ENCODE assay signal across 12 cellular contexts in the genomic region with DNA sequence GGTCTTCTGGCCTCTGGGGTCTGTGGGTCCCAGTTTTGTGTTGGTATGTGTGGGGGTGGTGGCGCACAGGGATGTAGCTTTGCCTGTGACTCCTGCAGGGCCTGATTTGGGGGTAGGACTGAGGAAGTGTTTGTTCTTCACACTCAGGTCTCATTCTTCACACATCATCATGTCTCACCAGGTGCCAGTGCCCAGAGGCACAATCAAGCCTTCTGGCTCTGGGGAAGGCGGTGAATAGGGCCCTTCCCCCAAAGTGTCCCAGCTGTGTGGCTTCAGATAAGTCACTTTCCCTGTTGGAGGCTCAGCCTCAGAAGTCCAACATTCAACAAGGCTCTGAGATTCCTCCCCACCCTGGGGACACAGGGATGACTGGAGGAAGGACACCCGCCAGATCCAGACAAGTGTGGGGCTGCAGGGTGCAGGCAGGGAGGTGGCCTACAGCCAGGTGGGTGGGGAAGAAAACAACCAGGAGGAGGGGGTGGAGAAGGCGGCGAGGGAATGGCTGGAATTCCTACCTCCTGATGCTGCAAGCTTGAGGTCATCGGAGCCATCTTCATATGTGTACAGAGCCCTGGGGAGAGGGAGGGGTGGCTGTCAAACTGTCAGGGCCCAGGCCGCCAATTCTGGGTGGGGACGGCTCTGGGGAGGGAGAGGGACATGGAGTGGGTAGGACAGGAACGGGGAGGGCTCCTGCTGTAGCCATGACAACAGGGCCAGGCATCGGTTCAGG. TPM values are rescaled to one million over a fixed set of nuclear protein-coding genes. Genes with fewer than 3 reads are reported as not detected.
DNase-seq lines count a peak whose midpoint lies in the region; ATAC-seq and TF ChIP-seq lines count a peak whose summit lies in the region.
"Had no signal": no experiment of that assay in that cellular context is flagged by ENCODE, and none has a peak within 500 bp of the region (broad histone marks: within the 10 kb centered on the region; RNA-seq: fewer than 3 reads in every experiment).

No MANE protein-coding gene starts in this region.

- H3K27me3 Mint-ChIP-seq in naive thymus-derived CD8-positive, alpha-beta T cell, result no peaks in the 10 kb centered on the region
- H3K27me3 Mint-ChIP-seq in Calu3 (ENCODE audit: unreplicated experiment), result no peaks in the 10 kb centered on the region

- no peak overlapping the region for H3K9ac ChIP-seq in PC-3 (ENCODE audit: low read length)

- TF ChIP-seq CTCF in PC-3 (conservative IDR thresholded peaks at IDR 0.05; ENCODE audit: low read depth, low read length), result no peak
- TF ChIP-seq CTCF in epithelial cell of esophagus (IDR thresholded peaks at IDR 0.05; ENCODE audit: insufficient read depth, low read depth, low read length, missing control alignments), result no peak
- no peak for TF ChIP-seq CTCF in Calu3 (IDR thresholded peaks at IDR 0.05; ENCODE audit: unreplicated experiment)

- peak overlapping the region in 1 of 10 donors; percentile 56 for H3K4me3 Mint-ChIP-seq in naive thymus-derived CD8-positive, alpha-beta T cell
- no peak overlapping the region for H3K4me3 Mint-ChIP-seq in Calu3 (ENCODE audit: low read depth, unreplicated experiment)
- H3K4me3 Mint-ChIP-seq: CD4-positive, CD25-positive, alpha-beta regulatory T cell had no signal

- ATAC-seq in PC-3 (no peak), GM21576 (IDR thresholded peaks at IDR 0.05; ENCODE audit: unreplicated experiment) (no peak), GM19463 (IDR thresholded peaks at IDR 0.05; ENCODE audit: unreplicated experiment) (no peak)
- ATAC-seq in naive thymus-derived CD8-positive, alpha-beta T cell, result no peak

- no peaks in the 10 kb centered on the region for H3K9me2 ChIP-seq in PC-3 (replicated peaks; ENCODE audit: low read length)

- CTCF ChIA-PET in PC-3 (lab: Charles Lee) (interaction anchor here (0.6 kb wide), 1 partner anchor 159 kb away, joined by 5 read pairs; no protein-coding TSS in a partner anchor), Calu3 (lab: Charles Lee) (interaction anchor here (1.1 to 1.2 kb wide), 2 partner anchors 11 to 13 kb away, joined by 4 read pairs; no protein-coding TSS in a partner anchor)

- no peaks in the 10 kb centered on the region for H3K27me3 ChIP-seq in PC-3 (ENCODE audit: low read length)

- POLR2A ChIA-PET in PC-3 (lab: Charles Lee; ENCODE audit: unreplicated experiment), result no interaction called here
- POLR2A ChIA-PET in naive thymus-derived CD8-positive, alpha-beta T cell (lab: Charles Lee), result interaction anchor here (1.0 kb wide), 1 partner anchor 14 kb away, joined by 3 read pairs; no protein-coding TSS in a partner anchor

- no peaks in the 10 kb centered on the region for H3K9me3 ChIP-seq in PC-3 (ENCODE audit: low read length)
- H3K9me3 ChIP-seq: colonic mucosa had no signal

- peaks cover 16 to 37% (median 29%) of the 10 kb centered on the region in 4 donors for H3K4me1 Mint-ChIP-seq in naive thymus-derived CD8-positive, alpha-beta T cell
- H3K4me1 Mint-ChIP-seq in Calu3 (ENCODE audit: low read depth, unreplicated experiment), result peaks cover 26% of the 10 kb centered on the region

- H3K36me3 Mint-ChIP-seq in naive thymus-derived CD8-positive, alpha-beta T cell, result peaks cover 4 to 37% (median 24%) of the 10 kb centered on the region in 3 donors
- H3K36me3 Mint-ChIP-seq in Calu3 (ENCODE audit: insufficient read depth, unreplicated experiment), result peaks cover 88% of the 10 kb centered on the region
- H3K36me3 Mint-ChIP-seq: CD4-positive, CD25-positive, alpha-beta regulatory T cell had no signal

- peaks cover 21% of the 10 kb centered on the region for H3K4me1 ChIP-seq in PC-3 (ENCODE audit: insufficient read depth, low read length)

- H3K4me3 ChIP-seq in PC-3 (ENCODE audit: low read length) (no peak overlapping the region), epithelial cell of esophagus (ENCODE audit: low read length) (no peak overlapping the region)
- H3K4me3 ChIP-seq: colonic mucosa had no signal

- intact Hi-C loops in PC-3 (cut with micrococcal nuclease) (no loop called here), Calu3 (cut with micrococcal nuclease; ENCODE audit: unreplicated experiment) (no loop called here)

- DNase-seq in AG20443 (ENCODE audit: low spot score) (peak; percentile 75), PC-3 (peak; percentile 30), epithelial cell of esophagus (ENCODE audit: low read depth) (peak; percentile 82), Calu3 (no peak), SW480 (ENCODE audit: low spot score) (no peak)
- DNase-seq in naive thymus-derived CD8-positive, alpha-beta T cell, result no peak
- DNase-seq: CD4-positive, CD25-positive, alpha-beta regulatory T cell; colonic mucosa; NCI-H1930; OCI-M1 had no signal

- peaks cover 0 to 3% (median 0%) of the 10 kb centered on the region in 9 donors for H3K9me3 Mint-ChIP-seq in naive thymus-derived CD8-positive, alpha-beta T cell
- no peaks in the 10 kb centered on the region for H3K9me3 Mint-ChIP-seq in Calu3 (ENCODE audit: low read depth, unreplicated experiment)

- H3K36me3 ChIP-seq in PC-3 (ENCODE audit: low read depth, low read length), result peaks cover 21% of the 10 kb centered on the region
- H3K36me3 ChIP-seq: colonic mucosa had no signal

- peaks cover 34% of the 10 kb centered on the region for H3K79me2 ChIP-seq in PC-3 (ENCODE audit: low read length)

- H3K27ac ChIP-seq in PC-3 (ENCODE audit: low read length), result no peak overlapping the region
- H3K27ac ChIP-seq: colonic mucosa had no signal

- H4K20me1 ChIP-seq in PC-3 (ENCODE audit: low read length), result peaks cover 36% of the 10 kb centered on the region; the same call in 1 of the 2 replicates

- no peak overlapping the region for H3K4me2 ChIP-seq in PC-3 (ENCODE audit: low read length)

- H2AFZ ChIP-seq in PC-3 (ENCODE audit: low read length), result no peak overlapping the region

- H3F3A ChIP-seq in PC-3 (ENCODE audit: low read length, unreplicated experiment), result no peaks in the 10 kb centered on the region

- BruUV-seq in PC-3 (replicated peaks; lab: Mats Ljungman, UMichigan), result no TSS peak
- no TSS peak for BruUV-seq in Calu3 (replicated peaks; lab: Mats Ljungman, UMichigan)

- peak overlapping the region in 8 of 10 donors; percentile 1 to 89 (median 39) for H3K27ac Mint-ChIP-seq in naive thymus-derived CD8-positive, alpha-beta T cell
- H3K27ac Mint-ChIP-seq in Calu3 (ENCODE audit: unreplicated experiment), result no peak overlapping the region
- H3K27ac Mint-ChIP-seq: CD4-positive, CD25-positive, alpha-beta regulatory T cell had no signal

RNA-seq across cellular contexts. Expression of a gene that starts 4.9 kb away (rescaled TPM):
- total RNA-seq in PC-3 (2014; rRNA removed), result 127 and 207 TPM in 2 replicates
- 10 to 100 TPM; 57.0 to 62.9 TPM for total RNA-seq in naive thymus-derived CD8-positive, alpha-beta T cell
- 10 to 100 TPM; 20.5 to 25.3 (median 21.8) TPM for polyA plus RNA-seq in naive thymus-derived CD8-positive, alpha-beta T cell
- 207 and 218 TPM in 2 replicates for total RNA-seq in Calu3 (2022)

RNA-seq across cellular contexts. Expression of a gene that starts 21.9 kb away (rescaled TPM):
- total RNA-seq in PC-3 (2014; rRNA removed) (40.6 and 47.2 TPM in 2 replicates), Calu3 (2022) (25.2 and 27.6 TPM in 2 replicates)
- total RNA-seq in naive thymus-derived CD8-positive, alpha-beta T cell, result 1 to 10 TPM; 7.6 to 7.7 TPM
- polyA plus RNA-seq in naive thymus-derived CD8-positive, alpha-beta T cell, result 10 to 100 TPM; 14.6 to 21.6 (median 20.6) TPM

RNA-seq across cellular contexts. Expression of a gene that starts 28.9 kb away (rescaled TPM):
- total RNA-seq in PC-3 (2014; rRNA removed) (159 and 195 TPM in 2 replicates), Calu3 (2022) (400 and 420 TPM in 2 replicates)
- 10 to 100 TPM; 16.7 to 19.1 TPM for total RNA-seq in naive thymus-derived CD8-positive, alpha-beta T cell
- 1 to 10 TPM; 4.3 to 5.8 (median 5.3) TPM for polyA plus RNA-seq in naive thymus-derived CD8-positive, alpha-beta T cell

RNA-seq across cellular contexts. Expression of a gene that starts 41.1 kb away (rescaled TPM):
- total RNA-seq in PC-3 (2014; rRNA removed), result 6.2 and 11.7 TPM in 2 replicates
- total RNA-seq in naive thymus-derived CD8-positive, alpha-beta T cell, result 1 to 10 TPM; 3.7 to 3.8 TPM
- under 1 TPM in 1 of 3 donors, not detected in 2; 0.22 TPM for polyA plus RNA-seq in naive thymus-derived CD8-positive, alpha-beta T cell
- total RNA-seq in Calu3 (2022), result 14.5 and 15.7 TPM in 2 replicates

RNA-seq across cellular contexts. Expression of a gene that starts 42.0 kb away (rescaled TPM):
- total RNA-seq in PC-3 (2014; rRNA removed), result 69.9 and 88.8 TPM in 2 replicates
- total RNA-seq in naive thymus-derived CD8-positive, alpha-beta T cell, result 100 to 1,000 TPM; 176 to 181 TPM
- 100 to 1,000 TPM in 2 of 3 donors, 10 to 100 TPM in 1; 83.1 to 204 (median 104) TPM for polyA plus RNA-seq in naive thymus-derived CD8-positive, alpha-beta T cell
- 64.6 and 72.6 TPM in 2 replicates for total RNA-seq in Calu3 (2022)

Comparison
In these comparisons a context has a peak if more than half of its experiments do, and no peak if none do; other contexts are left out.
1. DNase-seq: peak in AG20443 (single experiment), PC-3 (single experiment) and epithelial cell of esophagus (single experiment); none in naive thymus-derived CD8-positive, alpha-beta T cell (0 of 10), Calu3 (single experiment) and SW480 (single experiment).